Comparison of ENCODE assay signal across 12 cellular contexts in genomic region chr11:27040302-27041115, GRCh38. TPM values are rescaled to one million over a fixed set of nuclear protein-coding genes. Genes with fewer than 3 reads are reported as not detected.
DNase-seq lines count a peak whose midpoint lies in the region; ATAC-seq, FAIRE-seq and TF ChIP-seq lines count a peak whose summit lies in the region.
"Had no signal": no experiment of that assay in that cellular context is flagged by ENCODE, and none has a peak within 500 bp of the region (broad histone marks: within the 10 kb centered on the region; RNA-seq: fewer than 3 reads in every experiment).

TSS of gene BBOX1 (plus strand) at chr11:27040815. CDS start at chr11:27055431, 14,616 bp downstream.

- intact Hi-C loops in activated CD8-positive, alpha-beta T cell treated with anti-CD3 and anti-CD28 coated beads for 36 hours (cut with micrococcal nuclease): no loop called here

- peak; percentile 7 for DNase-seq in COLO668 (lab: John Stamatoyannopoulos, UW; ENCODE audit: unreplicated experiment)
- DNase-seq in NCI-H187 treated with DMSO at 0.1 percent for 48 hours (lab: John Stamatoyannopoulos, UW): peak; percentile 58
- DNase-seq in neural progenitor cell (ENCODE audit: low spot score): no peak
- no peak for DNase-seq in mesenteric fat pad (ENCODE audit: low spot score)
- no peak for DNase-seq in activated CD8-positive, alpha-beta T cell treated with anti-CD3 and anti-CD28 coated beads for 36 hours
- DNase-seq in RCC 7860 (ENCODE audit: low spot score): no peak
- DNase-seq: dermis blood vessel endothelial cell, NCI-H1694, occipital lobe had no signal

- CTCF ChIA-PET in activated CD8-positive, alpha-beta T cell treated with anti-CD3 and anti-CD28 coated beads for 36 hours (lab: Charles Lee): no interaction called here

- H3K4me3 Mint-ChIP-seq in neural progenitor cell: no peak within 1 kb of the TSS
- H3K4me3 Mint-ChIP-seq in activated CD8-positive, alpha-beta T cell treated with anti-CD3 and anti-CD28 coated beads for 36 hours: no peak within 1 kb of the TSS

- H3K4me3 ChIP-seq in neural progenitor cell: no peak within 1 kb of the TSS

- no peaks in the 10 kb centered on the region for H3K79me2 ChIP-seq in neural progenitor cell (ENCODE audit: low read depth)

- H3K4me2 ChIP-seq in neural progenitor cell: peak within 1 kb of the TSS; percentile 15

- no peak within 1 kb of the TSS for H3K9ac ChIP-seq in neural progenitor cell

- no peaks in the 10 kb centered on the region for H4K20me1 ChIP-seq in neural progenitor cell (ENCODE audit: low read depth)

- peaks cover 26% of the 10 kb centered on the region for H3K9me3 Mint-ChIP-seq in neural progenitor cell
- H3K9me3 Mint-ChIP-seq in activated CD8-positive, alpha-beta T cell treated with anti-CD3 and anti-CD28 coated beads for 36 hours: peaks cover 12% of the 10 kb centered on the region

- H3K27me3 ChIP-seq in neural progenitor cell: no peaks in the 10 kb centered on the region

- no peak for TF ChIP-seq CTCF in neural progenitor cell (IDR thresholded peaks at IDR 0.05)
- TF ChIP-seq CTCF in activated CD8-positive, alpha-beta T cell treated with anti-CD3 and anti-CD28 coated beads for 36 hours (IDR thresholded peaks at IDR 0.05): no peak

- peaks cover 10% of the 10 kb centered on the region for H3F3A ChIP-seq in neural progenitor cell (ENCODE audit: low read depth)

- H3K27ac Mint-ChIP-seq in neural progenitor cell: no peak within 1 kb of the TSS
- H3K27ac Mint-ChIP-seq in activated CD8-positive, alpha-beta T cell treated with anti-CD3 and anti-CD28 coated beads for 36 hours: no peak within 1 kb of the TSS

- no peak for FAIRE-seq in RCC 7860 (lab: Jason Lieb, UNC)

- no peaks in the 10 kb centered on the region for H3K36me3 Mint-ChIP-seq in neural progenitor cell
- H3K36me3 Mint-ChIP-seq in activated CD8-positive, alpha-beta T cell treated with anti-CD3 and anti-CD28 coated beads for 36 hours (ENCODE audit: low read depth): no peaks in the 10 kb centered on the region

- peak within 1 kb of the TSS; percentile 80 for H2AFZ ChIP-seq in neural progenitor cell (replicated peaks)

- no peaks in the 10 kb centered on the region for H3K36me3 ChIP-seq in neural progenitor cell

- peak within 1 kb of the TSS; percentile 81 for H3K27ac ChIP-seq in cingulate gyrus (ENCODE audit: low read depth, low read length)
- H3K27ac ChIP-seq in neural progenitor cell: no peak within 1 kb of the TSS

- peaks cover 23% of the 10 kb centered on the region for H3K4me1 ChIP-seq in neural progenitor cell

- H3K4me1 Mint-ChIP-seq in neural progenitor cell: no peaks in the 10 kb centered on the region
- H3K4me1 Mint-ChIP-seq in activated CD8-positive, alpha-beta T cell treated with anti-CD3 and anti-CD28 coated beads for 36 hours (ENCODE audit: low read depth): no peaks in the 10 kb centered on the region

- POLR2A ChIA-PET in activated CD8-positive, alpha-beta T cell treated with anti-CD3 and anti-CD28 coated beads for 36 hours (lab: Charles Lee): no interaction called here

- H3K27me3 Mint-ChIP-seq in neural progenitor cell (ENCODE audit: insufficient read depth, low read depth): no peaks in the 10 kb centered on the region
- no peaks in the 10 kb centered on the region for H3K27me3 Mint-ChIP-seq in activated CD8-positive, alpha-beta T cell treated with anti-CD3 and anti-CD28 coated beads for 36 hours

- no peak for ATAC-seq in activated CD8-positive, alpha-beta T cell treated with anti-CD3 and anti-CD28 coated beads for 36 hours
- no peak for ATAC-seq in GM21526 (IDR thresholded peaks at IDR 0.05; ENCODE audit: low FRiP score, unreplicated experiment)

- H3K9me3 ChIP-seq in neural progenitor cell (ENCODE audit: low read depth): peaks cover 9% of the 10 kb centered on the region

RNA-seq across cellular contexts. Expression of gene BBOX1, which starts in this region (rescaled TPM):
- not detected in 2 replicates for total RNA-seq in neural progenitor cell (ENCODE audit: low replicate concordance)
- 0.32 TPM for total RNA-seq in mesenteric fat pad
- not detected for total RNA-seq in activated CD8-positive, alpha-beta T cell treated with anti-CD3 and anti-CD28 coated beads for 36 hours
- total RNA-seq: dermis blood vessel endothelial cell; T-helper 2 cell treated with Interferon-gamma antibody and Interleukin-4, amounts not matched to agents 100 ng/mL and 5 ng/mL, for 36 hours had no signal

Comparison
In these comparisons a context has a peak if more than half of its experiments do, and no peak if none do; other contexts are left out.
1. DNase-seq: peak in COLO668 (single experiment) and NCI-H187 treated with DMSO at 0.1 percent for 48 hours (single experiment); none in neural progenitor cell (single experiment), mesenteric fat pad (single experiment), activated CD8-positive, alpha-beta T cell treated with anti-CD3 and anti-CD28 coated beads for 36 hours (single experiment) and RCC 7860 (single experiment).